In genomic region chr7:84195295-84196006, GRCh38 we compare ENCODE assay signal across 9 cellular contexts. TPM values are rescaled to one million over a fixed set of nuclear protein-coding genes. Genes with fewer than 3 reads are reported as not detected.
DNase-seq lines count a peak whose midpoint lies in the region; ATAC-seq, FAIRE-seq and TF ChIP-seq lines count a peak whose summit lies in the region.
"Had no signal": no experiment of that assay in that cellular context is flagged by ENCODE, and none has a peak within 500 bp of the region (broad histone marks: within the 10 kb centered on the region; RNA-seq: fewer than 3 reads in every experiment).

No MANE protein-coding gene starts in this region.

- no peaks in the 10 kb centered on the region for H3K36me3 ChIP-seq in PC-3 (ENCODE audit: low read depth, low read length)
- no peaks in the 10 kb centered on the region for H3K36me3 ChIP-seq in endothelial cell of umbilical vein (ENCODE audit: control insufficient read depth in 2 of 2, extremely low read depth in 1 of 2, insufficient read depth in 2 of 2, low read length in 2 of 2)
- H3K36me3 ChIP-seq in neuron (ENCODE audit: insufficient read depth, low read length) = no peaks in the 10 kb centered on the region

- H3K9ac ChIP-seq in PC-3 (ENCODE audit: low read length) = peak overlapping the region; percentile 96
- no peak overlapping the region for H3K9ac ChIP-seq in endothelial cell of umbilical vein (replicated peaks; ENCODE audit: extremely low read depth, insufficient read depth, low read length)

- H3K27ac ChIP-seq in PC-3 (ENCODE audit: low read length) = peak overlapping the region; percentile 94
- H3K27ac ChIP-seq in endothelial cell of umbilical vein (ENCODE audit: insufficient read depth, low read depth, low read length) = peak overlapping the region; percentile 24
- H3K27ac ChIP-seq: RWPE1 had no signal

- H3K79me2 ChIP-seq in PC-3 (ENCODE audit: low read length) (peaks cover 43% of the 10 kb centered on the region), endothelial cell of umbilical vein (ENCODE audit: control insufficient read depth, insufficient read depth, low read length) (no peaks in the 10 kb centered on the region)

- POLR2A ChIA-PET in PC-3 (lab: Charles Lee; ENCODE audit: unreplicated experiment) = interaction anchor here (0.5 to 0.7 kb wide), 3 partner anchors 170 to 688 kb away, joined by 3 to 13 read pairs (median 3); no protein-coding TSS in a partner anchor
- POLR2A ChIA-PET in endothelial cell of umbilical vein (lab: Charles Lee) = interaction anchor here (0.6 to 0.7 kb wide), 2 partner anchors 74 to 1023 kb away, joined by 3 to 4 read pairs; no protein-coding TSS in a partner anchor

- H3K4me1 ChIP-seq in PC-3 (ENCODE audit: insufficient read depth, low read length) = peaks cover 35% of the 10 kb centered on the region
- H3K4me1 ChIP-seq in endothelial cell of umbilical vein (ENCODE audit: control insufficient read depth, extremely low read depth, insufficient read depth, low read length) = peaks cover 11% of the 10 kb centered on the region
- peaks cover 30% of the 10 kb centered on the region for H3K4me1 ChIP-seq in neuron (ENCODE audit: insufficient read depth, low read length)

- H3K4me3 ChIP-seq in PC-3 (ENCODE audit: low read length) (peak overlapping the region; percentile 79), endothelial cell of umbilical vein (replicated peaks in 1 of 3; ENCODE audit: insufficient read depth in 1 of 3, low read depth in 1 of 3, low read length in 3 of 3) (peak overlapping the region; percentile 48 to 96 (median 92)), neuron (ENCODE audit: low read length) (peak overlapping the region; percentile 99)

- TF ChIP-seq POLR2A in endothelial cell of umbilical vein (IDR thresholded peaks at IDR 0.05; ENCODE audit: low read depth, low read length) = no peak

- CTCF ChIA-PET in PC-3 (lab: Charles Lee) (interaction anchor here (0.6 kb wide), 1 partner anchor 674 kb away, joined by 7 read pairs; no protein-coding TSS in a partner anchor), endothelial cell of umbilical vein (lab: Charles Lee) (interaction anchor here (0.8 to 1.4 kb wide), 8 partner anchors 12 to 829 kb away, joined by 3 to 5 read pairs (median 4); no protein-coding TSS in a partner anchor)

- H3K4me2 ChIP-seq in PC-3 (ENCODE audit: low read length) = peak overlapping the region; percentile 81
- H3K4me2 ChIP-seq in endothelial cell of umbilical vein (ENCODE audit: insufficient read depth, low read length) = peak overlapping the region; percentile 99

- no peaks in the 10 kb centered on the region for H3K9me2 ChIP-seq in PC-3 (replicated peaks; ENCODE audit: low read length)

- intact Hi-C loops in PC-3 (cut with micrococcal nuclease) = loop anchor here (1.0 to 10.0 kb wide), 3 partner anchors 41 to 419 kb away; no protein-coding TSS in a partner anchor
- intact Hi-C loops in endothelial cell of umbilical vein (cut with micrococcal nuclease) = loop anchor here (10.0 kb wide), 2 partner anchors 259 to 989 kb away; partner anchors contain the start of gene SEMA3D

- peak; percentile 66 for DNase-seq in DMS114 treated with DMSO at 0.1 percent for 48 hours (lab: John Stamatoyannopoulos, UW; ENCODE audit: unreplicated experiment)
- no peak for DNase-seq in PC-3
- no peak for DNase-seq in endothelial cell of umbilical vein (ENCODE audit: low read depth, low spot score)
- no peak for DNase-seq in COLO829 (ENCODE audit: low spot score)
- no peak for DNase-seq in effector CD4-positive, alpha-beta T cell
- DNase-seq in NCI-H1105 (lab: John Stamatoyannopoulos, UW) = no peak

- no peak for TF ChIP-seq CTCF in PC-3 (conservative IDR thresholded peaks at IDR 0.05; ENCODE audit: low read depth, low read length)
- TF ChIP-seq CTCF in endothelial cell of umbilical vein (IDR thresholded peaks at IDR 0.05; ENCODE audit: extremely low read depth in 1 of 2, insufficient read depth in 1 of 2, low read depth in 1 of 2, low read length in 2 of 2) = no peak

- FAIRE-seq in endothelial cell of umbilical vein (lab: Jason Lieb, UNC) = no peak

- BruUV-seq in PC-3 (replicated peaks; lab: Mats Ljungman, UMichigan) = TSS peak; percentile 24
- no TSS peak for BruUV-seq in endothelial cell of umbilical vein (replicated peaks; lab: Mats Ljungman, UMichigan)

- no peaks in the 10 kb centered on the region for H3K9me1 ChIP-seq in endothelial cell of umbilical vein (replicated peaks; ENCODE audit: control insufficient read depth, extremely low read depth, insufficient read depth, low read length)

- H3K27me3 ChIP-seq in PC-3 (ENCODE audit: low read length) = no peaks in the 10 kb centered on the region
- H3K27me3 ChIP-seq in endothelial cell of umbilical vein (ENCODE audit: control insufficient read depth in 2 of 2, insufficient read depth in 2 of 2, low read length in 2 of 2) = no peaks in the 10 kb centered on the region
- H3K27me3 ChIP-seq in neuron (ENCODE audit: insufficient read depth, low read length) = no peaks in the 10 kb centered on the region

- ATAC-seq in PC-3 = no peak
- ATAC-seq in GM21619 (IDR thresholded peaks at IDR 0.05; ENCODE audit: unreplicated experiment) = no peak

- H2AFZ ChIP-seq in PC-3 (ENCODE audit: low read length) = peak overlapping the region; percentile 62
- H2AFZ ChIP-seq in endothelial cell of umbilical vein (ENCODE audit: low read depth, low read length) = peak overlapping the region; percentile 99
- peak overlapping the region; percentile 92 for H2AFZ ChIP-seq in neuron (ENCODE audit: low read depth, low read length)

- H3F3A ChIP-seq in PC-3 (ENCODE audit: low read length, unreplicated experiment) = no peaks in the 10 kb centered on the region

- H4K20me1 ChIP-seq in PC-3 (ENCODE audit: low read length) (no peaks in the 10 kb centered on the region), endothelial cell of umbilical vein (replicated peaks; ENCODE audit: control insufficient read depth, extremely low read depth, insufficient read depth, low read length) (no peaks in the 10 kb centered on the region)

- H3K9me3 ChIP-seq in PC-3 (ENCODE audit: low read length) = no peaks in the 10 kb centered on the region
- no peaks in the 10 kb centered on the region for H3K9me3 ChIP-seq in endothelial cell of umbilical vein (replicated peaks; ENCODE audit: control insufficient read depth, insufficient read depth, low read length)
- H3K9me3 ChIP-seq in neuron (ENCODE audit: low read length) = no peaks in the 10 kb centered on the region

- dilution Hi-C loops in endothelial cell of umbilical vein (cut with MboI; ENCODE audit: extremely low pct_ligation_motif_present, low sequenced_read_pairs) = no loop called here

TF ChIP-seq in endothelial cell of umbilical vein, 7 proteins besides CTCF, POLR2A, EP300 and RAD21:
- TF ChIP-seq MYC (IDR thresholded peaks at IDR 0.05; ENCODE audit: low read depth, low read length) (no peak), JUN (IDR thresholded peaks at IDR 0.05; ENCODE audit: borderline replicate concordance, insufficient read depth, insufficient read length, low read depth) (no peak), EZH2 (IDR thresholded peaks at IDR 0.05; ENCODE audit: borderline replicate concordance, low read depth, low read length, severe bottlenecking) (no peak), GATA2 (IDR thresholded peaks at IDR 0.05; ENCODE audit: insufficient read depth, insufficient read length, low read depth, low read length) (no peak), POLR2AphosphoS5 (IDR thresholded peaks at IDR 0.05; ENCODE audit: insufficient read depth, low read depth, low read length) (no peak), FOS (IDR thresholded peaks at IDR 0.05; ENCODE audit: borderline replicate concordance, insufficient read depth, low read length) (no peak)

RNA-seq across cellular contexts. Expression of gene SEMA3A, which starts 0.9 kb away (rescaled TPM):
- total RNA-seq in PC-3 (2014; rRNA removed) (13.7 and 16.9 TPM in 2 replicates), endothelial cell of umbilical vein (1.2 and 1.7 TPM in 2 replicates)
- polyA plus RNA-seq in endothelial cell of umbilical vein = 0.49 and 0.68 TPM in 2 replicates
- polyA plus RNA-seq in endothelial cell of umbilical vein (2011; cell fraction: cytosol; rRNA removed) = 0.68 and 0.73 TPM in 2 replicates
- 1.3 and 1.6 TPM in 2 replicates for polyA plus RNA-seq in endothelial cell of umbilical vein (2011; cell fraction: nucleus; rRNA removed)
- 0.45 and 0.76 TPM in 2 replicates for polyA plus RNA-seq in endothelial cell of umbilical vein (2012)
- polyA minus RNA-seq in endothelial cell of umbilical vein = 1.5 and 1.6 TPM in 2 replicates
- polyA minus RNA-seq in endothelial cell of umbilical vein (2011; cell fraction: cytosol; rRNA and poly(A)+ RNA removed) = not detected
- 3.3 and 4.3 TPM in 2 replicates for polyA minus RNA-seq in endothelial cell of umbilical vein (2011; cell fraction: nucleus; rRNA and poly(A)+ RNA removed)
